Comparison of ENCODE assay signal across 16 cellular contexts in the genomic region with DNA sequence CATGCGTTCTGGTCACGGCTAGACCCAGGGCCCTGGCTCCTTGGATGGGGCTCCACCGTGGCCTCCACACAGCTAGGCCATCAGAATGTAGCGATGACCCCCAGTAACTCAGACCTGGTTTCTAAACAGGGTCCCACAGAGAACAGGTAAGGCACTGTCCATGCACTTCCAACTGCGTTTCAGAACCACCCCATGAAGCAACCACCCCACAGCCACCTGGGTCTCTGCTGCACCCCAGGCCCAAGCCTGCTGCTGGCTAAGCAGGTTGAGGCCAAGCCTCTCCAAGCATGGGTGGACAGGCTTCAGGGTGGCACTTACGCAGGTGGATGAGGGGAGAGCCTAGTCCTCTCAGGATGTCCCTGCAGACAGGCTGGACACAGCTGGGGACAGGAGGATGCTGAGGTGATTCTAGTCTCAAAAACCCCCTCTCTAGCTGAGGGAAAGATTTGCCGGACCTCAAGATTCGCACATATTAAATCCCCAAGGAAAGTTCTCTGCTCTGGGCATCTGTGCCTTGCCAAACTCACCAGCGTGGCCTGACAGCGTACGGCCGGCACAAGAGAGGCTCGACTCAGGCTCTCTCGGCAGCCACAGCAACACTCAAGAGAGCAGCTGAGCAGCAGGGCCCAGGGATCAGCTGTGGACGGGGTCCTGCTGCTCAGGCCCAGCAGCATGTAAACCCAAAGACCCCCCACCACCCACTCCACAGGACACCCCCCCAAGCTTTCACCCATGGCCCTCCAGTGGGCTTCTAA.
"Had no signal": no experiment of that assay in that cellular context is flagged by ENCODE, and none has a peak within 500 bp of the region (broad histone marks: within the 10 kb centered on the region; RNA-seq: fewer than 3 reads in every experiment).

No MANE protein-coding gene starts in this region.

- H3K27ac ChIP-seq: coronary artery, foreskin keratinocyte, left ventricle myocardium inferior, pancreas, right lobe of liver, thyroid gland had no signal

- DNase-seq: activated CD4-positive, alpha-beta T cell treated with anti-CD3 and anti-CD28 coated beads, Interleukin-2, amount 50 U/mL, for 4 hours; activated CD8-positive, alpha-beta memory T cell treated with anti-CD3 and anti-CD28 coated beads, Interleukin-2, amount 10 ng/mL, durations not matched to agents 7 days and 5 days; activated gamma-delta T cell; foreskin keratinocyte; left ventricle myocardium inferior; mesenchymal stem cell; SK-N-SH; stimulated activated CD8-positive, alpha-beta memory T cell treated with anti-CD3 and anti-CD28 coated beads, Interleukin-4, amount 100 ng/mL, for 48 hours; stimulated activated naive CD4-positive, alpha-beta T cell; thyroid gland had no signal

- H3K9ac ChIP-seq: SK-N-SH had no signal

- H3K4me1 ChIP-seq: foreskin keratinocyte, pancreas had no signal

- H3K9me3 ChIP-seq: left ventricle myocardium inferior, pancreas, right lobe of liver, SK-N-SH, thyroid gland had no signal

- ATAC-seq: naive thymus-derived CD4-positive, alpha-beta T cell had no signal

- H3K4me3 ChIP-seq: coronary artery, left ventricle myocardium inferior, pancreas, right lobe of liver, thyroid gland had no signal

- FAIRE-seq: keratinocyte, pancreas, TTC549 had no signal
